ENCODE assay signal across 12 cellular contexts in genomic region chr17:4625181-4625601, GRCh38. TPM values are rescaled to one million over a fixed set of nuclear protein-coding genes. Genes with fewer than 3 reads are reported as not detected.
DNase-seq lines count a peak whose midpoint lies in the region; ATAC-seq and TF ChIP-seq lines count a peak whose summit lies in the region.
"Had no signal": no experiment of that assay in that cellular context is flagged by ENCODE, and none has a peak within 500 bp of the region (broad histone marks: within the 10 kb centered on the region; RNA-seq: fewer than 3 reads in every experiment).

No MANE protein-coding gene starts in this region.

- H3K14ac ChIP-seq in trophoblast cell (ENCODE audit: low read length), result no peak overlapping the region

- H4K91ac ChIP-seq in trophoblast cell (ENCODE audit: low read depth, low read length), result no peak overlapping the region

- ATAC-seq in WTC11, result peak; percentile 38; the same call in 1 of the 2 replicates
- ATAC-seq in gastroesophageal sphincter, result no peak
- ATAC-seq in GM19328 (IDR thresholded peaks at IDR 0.05; ENCODE audit: unreplicated experiment), result no peak

- no peak overlapping the region for H2AK5ac ChIP-seq in trophoblast cell (ENCODE audit: low read length)

- no peaks in the 10 kb centered on the region for H3K9me3 Mint-ChIP-seq in WTC11
- H3K9me3 Mint-ChIP-seq: activated CD4-positive, alpha-beta T cell treated with anti-CD3 and anti-CD28 coated beads, Interleukin-2, amount 10 ng/mL, durations not matched to agents 7 days and 5 days; activated T-cell treated with anti-CD3 and anti-CD28 coated beads, Interleukin-2, amount 50 U/mL, for 4 hours had no signal

- no peak overlapping the region for H3K4me3 Mint-ChIP-seq in WTC11
- H3K4me3 Mint-ChIP-seq: activated CD4-positive, alpha-beta T cell treated with anti-CD3 and anti-CD28 coated beads, Interleukin-2, amount 10 ng/mL, durations not matched to agents 7 days and 5 days; activated T-cell treated with anti-CD3 and anti-CD28 coated beads, Interleukin-2, amount 50 U/mL, for 4 hours had no signal

- no peaks in the 10 kb centered on the region for H3K79me2 ChIP-seq in GM23248 (ENCODE audit: insufficient read depth)
- H3K79me2 ChIP-seq in trophoblast cell (ENCODE audit: control insufficient read depth, insufficient read depth, low read length, poor library complexity), result no peaks in the 10 kb centered on the region

- H3F3A ChIP-seq in GM23248 (ENCODE audit: insufficient read depth), result peaks cover 4% of the 10 kb centered on the region; the same call in 1 of the 2 replicates

- no peak overlapping the region for H2AFZ ChIP-seq in GM23248
- H2AFZ ChIP-seq in trophoblast cell (ENCODE audit: insufficient read depth, low read length, poor library complexity), result no peak overlapping the region

- H4K8ac ChIP-seq in trophoblast cell (ENCODE audit: low read depth, low read length), result no peak overlapping the region

- H3K23ac ChIP-seq in trophoblast cell (ENCODE audit: low read length), result no peak overlapping the region

- H3K36me3 ChIP-seq in GM23248 (ENCODE audit: low read depth), result no peaks in the 10 kb centered on the region
- no peaks in the 10 kb centered on the region for H3K36me3 ChIP-seq in gastroesophageal sphincter
- no peaks in the 10 kb centered on the region for H3K36me3 ChIP-seq in trophoblast cell (ENCODE audit: control insufficient read depth in 1 of 2, insufficient read depth in 2 of 2, low read length in 2 of 2)
- H3K36me3 ChIP-seq: thoracic aorta had no signal

- TF ChIP-seq CTCF in WTC11 (IDR thresholded peaks at IDR 0.05), result no peak
- TF ChIP-seq CTCF in gastroesophageal sphincter (IDR thresholded peaks at IDR 0.05), result no peak

- H3K27me3 ChIP-seq in GM23248 (replicated peaks; ENCODE audit: insufficient read depth) (0 out of 2 replicates have a peak, but pooled peaks cover 3% of the 10 kb centered on the region), gastroesophageal sphincter (no peaks in the 10 kb centered on the region), trophoblast cell (ENCODE audit: insufficient read depth, low read length) (no peaks in the 10 kb centered on the region)

- H3K18ac ChIP-seq in trophoblast cell (ENCODE audit: low read length), result no peak overlapping the region

- H3K4me3 ChIP-seq in GM23248 (no peak overlapping the region), gastroesophageal sphincter (no peak overlapping the region), trophoblast cell (ENCODE audit: low read depth, low read length) (no peak overlapping the region)

- H4K12ac ChIP-seq in trophoblast cell (ENCODE audit: low read depth, low read length), result no peak overlapping the region

- no peak for TF ChIP-seq POLR2A in gastroesophageal sphincter (IDR thresholded peaks at IDR 0.05)

- POLR2A ChIA-PET in WTC11 (lab: Charles Lee), result interaction anchor here (1.4 kb wide), 1 partner anchor 30 kb away, joined by 3 read pairs; no protein-coding TSS in a partner anchor

- no peak overlapping the region for H3K4ac ChIP-seq in trophoblast cell (ENCODE audit: low read depth, low read length)

- no peak overlapping the region for H3K9ac ChIP-seq in GM23248
- no peak overlapping the region for H3K9ac ChIP-seq in trophoblast cell (ENCODE audit: low read length)

- no peaks in the 10 kb centered on the region for H3K9me3 ChIP-seq in GM23248 (ENCODE audit: low read depth)
- H3K9me3 ChIP-seq in gastroesophageal sphincter, result peaks cover 0 to 9% (median 0%) of the 10 kb centered on the region in 3 donors
- peaks cover 6% of the 10 kb centered on the region for H3K9me3 ChIP-seq in trophoblast cell (ENCODE audit: insufficient read depth, low read depth, low read length)

- peak overlapping the region; percentile 73 for H2BK120ac ChIP-seq in trophoblast cell (ENCODE audit: insufficient read depth, low read length, poor library complexity)

- in situ Hi-C loops in GM23248 (cut with MboI), result no loop called here

- H3K27me3 Mint-ChIP-seq in WTC11 (ENCODE audit: low read depth), result no peaks in the 10 kb centered on the region

- H2BK5ac ChIP-seq in trophoblast cell (ENCODE audit: low read depth, low read length, poor library complexity), result peak overlapping the region; percentile 14

- no peak overlapping the region for H3K4me2 ChIP-seq in GM23248 (ENCODE audit: unreplicated experiment)
- H3K4me2 ChIP-seq in trophoblast cell (ENCODE audit: low read length), result no peak overlapping the region

- H3K27ac ChIP-seq in GM23248, result no peak overlapping the region
- peak overlapping the region in 3 of 4 donors; percentile 5 to 22 (median 12) for H3K27ac ChIP-seq in gastroesophageal sphincter
- no peak overlapping the region for H3K27ac ChIP-seq in trophoblast cell (ENCODE audit: low read depth, low read length)
- H3K27ac ChIP-seq: thoracic aorta had no signal

- peaks cover 7% of the 10 kb centered on the region; the same call in 1 of the 2 replicates for H3K4me1 ChIP-seq in GM23248 (ENCODE audit: insufficient read depth)
- peaks cover 0 to 23% (median 8%) of the 10 kb centered on the region in 3 donors for H3K4me1 ChIP-seq in gastroesophageal sphincter
- H3K4me1 ChIP-seq in trophoblast cell (ENCODE audit: control insufficient read depth in 1 of 2, insufficient read depth in 2 of 2, low read length in 2 of 2), result peaks cover 4% of the 10 kb centered on the region in 2 experiments

- 51 to 56% methylated on average over 12 of the region's 12 CpGs for WGBS in GM23248 (ENCODE audit: low coverage in 1 of 2, low lambda C conversion rate in 2 of 2, missing lambda C conversion rate in 2 of 2), 2 experiments
- 47 to 62% methylated on average over 9 to 11 of the region's 12 CpGs for WGBS in gastroesophageal sphincter (ENCODE audit: low coverage in 1 of 2), 2 donors
- WGBS in trophoblast cell (ENCODE audit: extremely low coverage, insufficient coverage, insufficient read length), result no CpG with 5 or more reads among the region's 12 CpGs

- H3K9me2 ChIP-seq in GM23248 (ENCODE audit: insufficient read depth), result no peaks in the 10 kb centered on the region

- peaks cover 8% of the 10 kb centered on the region for H3K4me1 Mint-ChIP-seq in WTC11

- H3K27ac Mint-ChIP-seq in WTC11, result no peak overlapping the region
- H3K27ac Mint-ChIP-seq: activated CD4-positive, alpha-beta T cell treated with anti-CD3 and anti-CD28 coated beads, Interleukin-2, amount 10 ng/mL, durations not matched to agents 7 days and 5 days had no signal

- no peaks in the 10 kb centered on the region for H4K20me1 ChIP-seq in GM23248 (ENCODE audit: insufficient read depth)

- peak overlapping the region; percentile 83 for H2BK12ac ChIP-seq in trophoblast cell (ENCODE audit: low read length)

- DNase-seq in GM23248 (peak; percentile 51), WTC11 (ENCODE audit: low spot score) (no peak), trophoblast cell (peak in 1 of 2 donors; percentile 27), amygdala (lab: John Stamatoyannopoulos, UW) (no peak), mucosa of gallbladder (ENCODE audit: low spot score) (no peak)
- DNase-seq: activated T-cell treated with anti-CD3 and anti-CD28 coated beads, Interleukin-2, amount 50 U/mL, for 4 hours; T-helper 9 cell had no signal

- TF ChIP-seq EP300 in gastroesophageal sphincter (IDR thresholded peaks at IDR 0.05), result no peak

- CTCF ChIA-PET in WTC11 (lab: Charles Lee), result interaction anchor here (0.8 to 4.3 kb wide), 20 partner anchors 9 to 425 kb away, joined by 3 to 86 read pairs (median 5); partner anchors contain the start of genes CHRNE, MYBBP1A and SMTNL2

- peaks cover 6% of the 10 kb centered on the region for H3K79me1 ChIP-seq in trophoblast cell (ENCODE audit: low read length)

- H3K36me3 Mint-ChIP-seq in WTC11, result no peaks in the 10 kb centered on the region

TF ChIP-seq in WTC11, 78 proteins besides CTCF, POLR2A, EP300 and RAD21 (continues in another document):
- no peak for TF ChIP-seq PRDM15 (CRISPR knock-in tag; IDR thresholded peaks at IDR 0.05)
- no peak for TF ChIP-seq TP53 (CRISPR knock-in tag; IDR thresholded peaks at IDR 0.05)
- TF ChIP-seq JUN (CRISPR knock-in tag; IDR thresholded peaks at IDR 0.05), result no peak
- TF ChIP-seq RELA (CRISPR knock-in tag; IDR thresholded peaks at IDR 0.05; ENCODE audit: borderline replicate concordance), result no peak

RNA-seq across cellular contexts. Expression of gene ALOX15, which starts 16.3 kb away (rescaled TPM):
- total RNA-seq in GM23248 (2014; rRNA removed; shearing (Covaris generic)), result not detected in 2 replicates
- not detected in 2 replicates for polyA plus RNA-seq in GM23248 (2016; fragmentation: Nextera tagmentation; extraction: Ambion mirVana)
- total RNA-seq in WTC11 (2021), result 0.32 to 0.82 TPM (median 0.50 TPM) in 3 replicates
- total RNA-seq in gastroesophageal sphincter, result under 1 TPM in 1 of 4 donors, not detected in 3; 0.12 TPM
- 1.6 and 1.9 TPM in 2 replicates for polyA plus RNA-seq in trophoblast cell (2013)
- 0.49 TPM for total RNA-seq in mucosa of gallbladder
- total RNA-seq: activated T-cell treated with anti-CD3 and anti-CD28 coated beads, Interleukin-2, amount 50 U/mL, for 4 hours; mononuclear cell; thoracic aorta had no signal

RNA-seq across cellular contexts. Expression of gene SMTNL2, which starts 40.9 kb away (rescaled TPM):
- not detected in 2 replicates for total RNA-seq in GM23248 (2014; rRNA removed; shearing (Covaris generic))
- polyA plus RNA-seq in GM23248 (2016; fragmentation: Nextera tagmentation; extraction: Ambion mirVana), result not detected in 2 replicates
- 2.7 to 3.8 TPM (median 3.8 TPM) in 3 replicates for total RNA-seq in WTC11 (2021)
- total RNA-seq in gastroesophageal sphincter, result 1 to 10 TPM; 2.0 to 5.2 (median 3.7) TPM
- 71.8 and 77.6 TPM in 2 replicates for polyA plus RNA-seq in trophoblast cell (2013)
- total RNA-seq in mucosa of gallbladder, result 2.4 TPM
- total RNA-seq: activated CD4-positive, alpha-beta T cell treated with anti-CD3 and anti-CD28 coated beads, Interleukin-2, amount 10 ng/mL, durations not matched to agents 7 days and 5 days; activated T-cell treated with anti-CD3 and anti-CD28 coated beads, Interleukin-2, amount 50 U/mL, for 4 hours; mononuclear cell had no signal

Comparison
In these comparisons a context has a peak if more than half of its experiments do, and no peak if none do; other contexts are left out.
1. H3K27ac ChIP-seq: peak in gastroesophageal sphincter (3 of 4); none in GM23248 (single experiment) and trophoblast cell (single experiment).